In the genomic region with DNA sequence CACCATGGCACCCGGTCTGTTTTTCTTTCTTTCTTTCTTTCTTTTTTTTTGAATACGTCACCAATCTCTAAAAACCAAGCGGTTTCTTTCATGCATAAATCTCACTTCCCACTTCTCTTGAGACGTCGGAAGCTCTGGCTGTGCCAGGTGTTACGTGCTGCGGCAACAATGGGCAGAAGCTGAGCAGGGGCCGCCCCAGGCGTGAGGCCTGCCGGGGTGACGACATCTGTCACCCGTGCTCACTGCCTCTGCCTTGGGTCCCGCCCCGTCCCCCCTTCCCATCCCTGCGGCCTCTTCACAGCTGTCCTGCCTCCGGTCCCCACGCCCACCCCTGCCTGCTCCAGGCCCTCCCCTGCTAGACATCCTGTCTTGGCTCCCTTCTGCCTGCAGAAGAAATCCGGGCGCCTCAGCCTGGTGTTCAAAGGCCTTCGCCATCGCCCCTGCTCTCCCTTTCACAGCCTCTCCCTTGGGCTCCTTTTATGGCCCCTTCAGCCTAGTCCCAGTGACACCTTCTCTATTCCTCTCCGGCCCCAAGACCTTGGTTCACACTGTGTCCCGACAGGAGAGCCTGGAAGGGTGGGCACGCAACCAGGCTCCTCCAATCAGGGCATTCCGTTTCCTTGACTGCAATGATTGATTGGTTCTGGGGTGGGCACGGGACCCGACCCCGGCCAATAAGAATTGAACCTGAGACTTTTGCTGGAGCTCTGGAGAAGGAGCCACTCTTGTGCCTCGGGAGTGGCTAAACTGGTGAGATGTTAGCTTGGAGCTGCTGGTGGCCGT, we compare ENCODE assay signal across 8 cellular contexts. TPM values are rescaled to one million over a fixed set of nuclear protein-coding genes. Genes with fewer than 3 reads are reported as not detected.
DNase-seq lines count a peak whose midpoint lies in the region; ATAC-seq, FAIRE-seq and TF ChIP-seq lines count a peak whose summit lies in the region.

No MANE protein-coding gene starts in this region.

- no peak overlapping the region for H3K4ac ChIP-seq in IMR-90 (ENCODE audit: low read depth, low read length)

- H3K9ac ChIP-seq in IMR-90 (ENCODE audit: low read depth, low read length) (no peak overlapping the region), kidney (ENCODE audit: low read length in 2 of 2) (no peak overlapping the region)

- H4K20me1 ChIP-seq in DOHH2 (ENCODE audit: control insufficient read depth, insufficient read depth, low read depth, low read length): no peaks in the 10 kb centered on the region
- 0 out of 2 replicates have a peak, but pooled peaks cover 4% of the 10 kb centered on the region for H4K20me1 ChIP-seq in IMR-90 (ENCODE audit: insufficient read depth, low read length)

- no peak overlapping the region for H3K56ac ChIP-seq in IMR-90 (ENCODE audit: extremely low read depth, insufficient read depth, low read length)

- no peak overlapping the region for H2BK20ac ChIP-seq in IMR-90 (ENCODE audit: low read depth, low read length)

- H3K79me1 ChIP-seq in IMR-90 (ENCODE audit: low read depth in 1 of 2, low read length in 2 of 2): no peaks in the 10 kb centered on the region

- TF ChIP-seq RAD21 in IMR-90 (IDR thresholded peaks at IDR 0.05; ENCODE audit: low read length): no peak

- CTCF ChIA-PET in IMR-90 (lab: Yijun Ruan, JAX): no interaction called here

- peak overlapping the region; percentile 66 for H3K27ac ChIP-seq in DOHH2 (ENCODE audit: low read depth, low read length)
- H3K27ac ChIP-seq in IMR-90 (ENCODE audit: insufficient read depth, low read length): no peak overlapping the region
- no peak overlapping the region for H3K27ac ChIP-seq in kidney (ENCODE audit: low read depth in 2 of 2, low read length in 2 of 2)
- H3K27ac ChIP-seq in ascending aorta: no peak overlapping the region

- H4K8ac ChIP-seq in IMR-90 (ENCODE audit: low read depth in 2 of 2, low read length in 2 of 2): no peak overlapping the region

- no peak overlapping the region for H4K5ac ChIP-seq in IMR-90 (ENCODE audit: low read depth, low read length)

- 45% methylated on average over 16 of the region's 30 CpGs; no CpG with 5 or more reads in 1 of the 2 experiments for WGBS in IMR-90 (ENCODE audit: extremely low coverage in 2 of 2, insufficient read length in 1 of 2), 2 experiments

- no peak overlapping the region for H2AK9ac ChIP-seq in IMR-90 (replicated peaks; ENCODE audit: low read depth, low read length, poor library complexity)

- DNase-seq in IMR-90: no peak
- DNase-seq in activated CD4-positive, alpha-beta T cell treated with anti-CD3 and anti-CD28 coated beads, Interleukin-2, amount 50 U/mL, for 1 hour: peak; percentile 65
- peak; percentile 85 for DNase-seq in kidney
- DNase-seq in RCC 7860 (ENCODE audit: low spot score): no peak
- DNase-seq in ascending aorta (ENCODE audit: low spot score in 2 of 2): no peak
- no peak for DNase-seq in LoVo (ENCODE audit: low spot score)

- H2AFZ ChIP-seq in IMR-90 (replicated peaks; ENCODE audit: low read length, poor library complexity): peak overlapping the region; percentile 56

- H2BK15ac ChIP-seq in IMR-90 (ENCODE audit: low read depth, low read length): no peak overlapping the region

- H3K79me2 ChIP-seq in DOHH2 (ENCODE audit: control insufficient read depth, low read length): peaks cover 28% of the 10 kb centered on the region

- no peaks in the 10 kb centered on the region for H3K9me3 ChIP-seq in DOHH2 (ENCODE audit: control insufficient read depth, insufficient read depth, low read length)
- H3K9me3 ChIP-seq in IMR-90 (ENCODE audit: control insufficient read depth, insufficient read depth, low read length): no peaks in the 10 kb centered on the region
- H3K9me3 ChIP-seq in kidney (ENCODE audit: control insufficient read depth in 1 of 2, low read length in 2 of 2): no peaks in the 10 kb centered on the region
- H3K9me3 ChIP-seq in ascending aorta: no peaks in the 10 kb centered on the region

- H3K36me3 ChIP-seq in DOHH2 (ENCODE audit: control insufficient read depth, low read length): peaks cover 4% of the 10 kb centered on the region
- no peaks in the 10 kb centered on the region for H3K36me3 ChIP-seq in IMR-90 (ENCODE audit: control insufficient read depth, insufficient read depth, low read length)
- no peaks in the 10 kb centered on the region for H3K36me3 ChIP-seq in kidney (ENCODE audit: control insufficient read depth in 1 of 2, insufficient read depth in 2 of 2, low read length in 2 of 2)
- H3K36me3 ChIP-seq in ascending aorta: no peaks in the 10 kb centered on the region

- in situ Hi-C loops in IMR-90 (cut with MboI; ENCODE audit: low sequenced_read_pairs): loop anchor here (5.0 kb wide), 1 partner anchor 96 kb away; no protein-coding TSS in a partner anchor

- H3K4me2 ChIP-seq in DOHH2 (ENCODE audit: low read length): peak overlapping the region; percentile 62
- no peak overlapping the region for H3K4me2 ChIP-seq in IMR-90 (ENCODE audit: low read depth, low read length)

- H3K4me3 ChIP-seq in DOHH2 (ENCODE audit: low read length): peak overlapping the region; percentile 56
- H3K4me3 ChIP-seq in IMR-90 (ENCODE audit: insufficient read depth, low read depth, low read length): no peak overlapping the region
- H3K4me3 ChIP-seq in kidney (ENCODE audit: low read length in 2 of 2): no peak overlapping the region
- no peak overlapping the region for H3K4me3 ChIP-seq in ascending aorta

- no peaks in the 10 kb centered on the region for H3K9me2 ChIP-seq in DOHH2 (replicated peaks; ENCODE audit: control insufficient read depth, low read length)

- no peak overlapping the region for H2AK5ac ChIP-seq in IMR-90 (ENCODE audit: low read depth, low read length)

- TF ChIP-seq CTCF in DOHH2 (IDR thresholded peaks at IDR 0.05; ENCODE audit: low read depth, low read length, poor library complexity, severe bottlenecking): no peak
- TF ChIP-seq CTCF in IMR-90 (conservative IDR thresholded peaks at IDR 0.05; ENCODE audit: low read depth, low read length): no peak
- no peak for TF ChIP-seq CTCF in kidney (IDR thresholded peaks at IDR 0.05; ENCODE audit: borderline replicate concordance, extremely low read depth, insufficient read depth)
- no peak for TF ChIP-seq CTCF in ascending aorta (IDR thresholded peaks at IDR 0.05)

- H3K4me1 ChIP-seq in DOHH2 (ENCODE audit: control insufficient read depth, low read length) (peaks cover 57% of the 10 kb centered on the region), IMR-90 (ENCODE audit: control insufficient read depth, insufficient read depth, low read length) (no peaks in the 10 kb centered on the region; the same call in 1 of the 2 replicates), kidney (ENCODE audit: control insufficient read depth in 1 of 2, insufficient read depth in 1 of 2, low read depth in 1 of 2, low read length in 2 of 2) (peaks cover 0 to 5% of the 10 kb centered on the region in 2 donors), ascending aorta (peaks cover 0 to 4% of the 10 kb centered on the region in 2 donors)

- no peak overlapping the region for H3K23ac ChIP-seq in IMR-90 (ENCODE audit: low read depth, low read length)

- H3K27me3 ChIP-seq in DOHH2 (ENCODE audit: control insufficient read depth, low read length) (no peaks in the 10 kb centered on the region), IMR-90 (ENCODE audit: control insufficient read depth, insufficient read depth, low read length) (no peaks in the 10 kb centered on the region), ascending aorta (no peaks in the 10 kb centered on the region)

- no TSS peak for BruUV-seq in IMR-90 (replicated peaks; lab: Mats Ljungman, UMichigan)

- dilution Hi-C loops in IMR-90 (cut with HindIII; ENCODE audit: low sequenced_read_pairs, unreplicated experiment): no loop called here

- POLR2A ChIA-PET in IMR-90 (lab: Charles Lee; ENCODE audit: unreplicated experiment): no interaction called here

- intact Hi-C loops in IMR-90 (cut with micrococcal nuclease) (loop anchor here (2.0 kb wide), 1 partner anchor 49 kb away; no protein-coding TSS in a partner anchor), kidney (cut with DNase I) (no loop called here), ascending aorta (cut with DNase I) (loop anchor here (5.0 kb wide), 1 partner anchor 44 kb away; no protein-coding TSS in a partner anchor)

- H3K18ac ChIP-seq in IMR-90 (ENCODE audit: low read depth, low read length): no peak overlapping the region

- ATAC-seq in GM21447 (IDR thresholded peaks at IDR 0.05; ENCODE audit: unreplicated experiment) (peak; percentile 48), IMR-90 (ENCODE audit: low read depth) (no peak)

- no peaks in the 10 kb centered on the region for H3K9me1 ChIP-seq in IMR-90 (ENCODE audit: insufficient read depth, low read length)

- peaks cover 16% of the 10 kb centered on the region for H3F3A ChIP-seq in DOHH2 (ENCODE audit: control insufficient read depth, insufficient read depth)

- no peak overlapping the region for H3K14ac ChIP-seq in IMR-90 (replicated peaks; ENCODE audit: low read depth, low read length)

- FAIRE-seq in kidney (lab: Jason Lieb, UNC) (no peak), RCC 7860 (lab: Jason Lieb, UNC) (no peak)

- H2BK120ac ChIP-seq in IMR-90 (ENCODE audit: low read depth, low read length): no peak overlapping the region

- no peak for TF ChIP-seq POLR2A in IMR-90 (IDR thresholded peaks at IDR 0.05; ENCODE audit: low read depth, low read length)

- no peak overlapping the region for H4K91ac ChIP-seq in IMR-90 (ENCODE audit: insufficient read depth, low read depth, low read length)

- no peak overlapping the region for H2BK5ac ChIP-seq in IMR-90 (ENCODE audit: low read depth, low read length, poor library complexity, severe bottlenecking)

RNA-seq across cellular contexts. Expression of a gene that starts 4.8 kb away (rescaled TPM):
- total RNA-seq in IMR-90 (2012; rRNA removed): not detected in 2 replicates
- not detected in 2 replicates for polyA plus RNA-seq in IMR-90 (2012; rRNA removed)
- polyA plus RNA-seq in IMR-90 (2012; cell fraction: cytosol; rRNA removed): not detected in 2 replicates
- 0.09 and 0.10 TPM in 2 replicates for polyA plus RNA-seq in IMR-90 (2012; cell fraction: nucleus; rRNA removed; ENCODE audit: low replicate concordance)
- total RNA-seq in kidney: 11.2 TPM
- 3.1 TPM for polyA plus RNA-seq in kidney (ENCODE audit: insufficient read depth, low read depth, low replicate concordance)
- not detected for total RNA-seq in ascending aorta

RNA-seq across cellular contexts. Expression of a gene that starts 18.6 kb away (rescaled TPM):
- total RNA-seq in IMR-90 (2012; rRNA removed): 4.1 and 4.2 TPM in 2 replicates
- polyA plus RNA-seq in IMR-90 (2012; rRNA removed): 7.7 and 8.2 TPM in 2 replicates
- 4.6 and 6.1 TPM in 2 replicates for polyA plus RNA-seq in IMR-90 (2012; cell fraction: cytosol; rRNA removed)
- polyA plus RNA-seq in IMR-90 (2012; cell fraction: nucleus; rRNA removed; ENCODE audit: low replicate concordance): 18.8 and 32.0 TPM in 2 replicates
- total RNA-seq in kidney: 6.0 TPM
- 2.6 TPM for polyA plus RNA-seq in kidney (ENCODE audit: insufficient read depth, low read depth, low replicate concordance)
- 3.6 TPM for total RNA-seq in ascending aorta

RNA-seq across cellular contexts. Expression of a gene that starts 52.8 kb away (rescaled TPM):
- total RNA-seq in IMR-90 (2012; rRNA removed) (0.18 and 0.28 TPM in 2 replicates), kidney (52.1 TPM), ascending aorta (27.2 TPM)
- polyA plus RNA-seq in IMR-90 (2012; rRNA removed) (0.63 and 0.76 TPM in 2 replicates), kidney (ENCODE audit: insufficient read depth, low read depth, low replicate concordance) (9.4 TPM)
- polyA plus RNA-seq in IMR-90 (2012; cell fraction: cytosol; rRNA removed): 0.56 and 1.3 TPM in 2 replicates
- 2.3 and 3.6 TPM in 2 replicates for polyA plus RNA-seq in IMR-90 (2012; cell fraction: nucleus; rRNA removed; ENCODE audit: low replicate concordance)

Comparison
In these comparisons a context has a peak if more than half of its experiments do, and no peak if none do; other contexts are left out.
1. DNase-seq: peak in activated CD4-positive, alpha-beta T cell treated with anti-CD3 and anti-CD28 coated beads, Interleukin-2, amount 50 U/mL, for 1 hour (single experiment) and kidney (single experiment); none in IMR-90 (single experiment), RCC 7860 (single experiment), ascending aorta (0 of 2) and LoVo (single experiment).
2. RNA of a gene that starts 4.8 kb away (total RNA-seq): 11.2 TPM in kidney (single experiment); not detected in IMR-90 and not detected in ascending aorta (single experiment); every median in the first group is over 10 times any median in the second.
3. RNA of a gene that starts 52.8 kb away (total RNA-seq): 52.1 TPM in kidney (single experiment) and 27.2 TPM in ascending aorta (single experiment); 0.18 to 0.28 TPM in IMR-90; every median in the first group is over 10 times any median in the second.